In the genomic region with DNA sequence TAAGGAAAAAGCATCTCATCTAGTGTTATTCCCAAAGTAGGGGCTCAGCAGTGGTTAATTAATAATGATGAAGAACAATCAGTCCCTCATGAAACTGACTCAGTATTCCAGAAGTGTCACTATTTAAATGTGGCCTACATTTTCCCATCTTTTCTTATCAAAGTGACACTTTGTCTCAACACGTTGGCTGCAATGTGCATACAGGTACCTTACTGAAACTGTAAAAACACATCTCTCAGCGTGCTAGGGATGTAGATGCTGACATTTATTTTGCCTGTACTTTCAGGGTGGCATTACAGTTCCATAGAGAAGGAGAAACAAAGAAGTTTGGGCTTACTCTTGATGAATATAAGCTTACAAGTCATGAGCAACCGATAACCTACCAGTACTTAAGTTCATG, we compare ENCODE assay signal across 8 cellular contexts. TPM values are rescaled to one million over a fixed set of nuclear protein-coding genes. Genes with fewer than 3 reads are reported as not detected.
"Had no signal": no experiment of that assay in that cellular context is flagged by ENCODE, and none has a peak within 500 bp of the region (broad histone marks: within the 10 kb centered on the region; RNA-seq: fewer than 3 reads in every experiment).

No MANE protein-coding gene starts in this region.

- DNase-seq: IMR-90, KBM-7, KG1 had no signal

- H3K27ac ChIP-seq: HL-60 had no signal

- H3K27me3 Mint-ChIP-seq: IgD-negative memory B cell had no signal

- H3K4me3 Mint-ChIP-seq: IgD-negative memory B cell had no signal

- H3K4me1 Mint-ChIP-seq: IgD-negative memory B cell had no signal

- ATAC-seq: HepG2, K562 had no signal

- H3K27ac Mint-ChIP-seq: IgD-negative memory B cell had no signal

- H3K4me3 ChIP-seq: K562 had no signal

- H3K36me3 Mint-ChIP-seq: IgD-negative memory B cell had no signal

RNA-seq across cellular contexts. Expression of a gene that starts 58.3 kb away (rescaled TPM):
- total RNA-seq: HepG2, HT-29 had no signal
- polyA plus RNA-seq: HepG2, IgD-negative memory B cell had no signal
